Comparison of ENCODE assay signal across 8 cellular contexts in genomic region chr20:14189794-14190402, GRCh38.
DNase-seq lines count a peak whose midpoint lies in the region; ATAC-seq and TF ChIP-seq lines count a peak whose summit lies in the region.

No MANE protein-coding gene starts in this region.

- H3K4ac ChIP-seq in trophoblast cell (ENCODE audit: low read depth, low read length): no peak overlapping the region

- H3F3A ChIP-seq in PC-9 (ENCODE audit: insufficient read depth, low read depth): no peaks in the 10 kb centered on the region

- no peaks in the 10 kb centered on the region for H3K9me2 ChIP-seq in PC-9 (ENCODE audit: insufficient read depth)

- H4K91ac ChIP-seq in trophoblast cell (ENCODE audit: low read depth, low read length): no peak overlapping the region

- H3K79me2 ChIP-seq in PC-9 (ENCODE audit: low read depth) (no peaks in the 10 kb centered on the region), trophoblast cell (ENCODE audit: control insufficient read depth, insufficient read depth, low read length, poor library complexity) (no peaks in the 10 kb centered on the region)

- no peak overlapping the region for H4K12ac ChIP-seq in trophoblast cell (ENCODE audit: low read depth, low read length)

- H3K4me2 ChIP-seq in PC-9: no peak overlapping the region
- H3K4me2 ChIP-seq in trophoblast cell (ENCODE audit: low read length): no peak overlapping the region

- peak; percentile 26 for DNase-seq in AG04450 (ENCODE audit: low read depth, low spot score)
- DNase-seq in HFF-Myc (ENCODE audit: extremely low read depth, low read depth): peak; percentile 20
- peak in 1 of 2 experiments; percentile 2 for DNase-seq in PC-9
- peak; percentile 7 for DNase-seq in globus pallidus (ENCODE audit: low spot score)
- no peak for DNase-seq in trophoblast cell
- DNase-seq in T-cell: no peak

- no peaks in the 10 kb centered on the region for H3K27me3 ChIP-seq in AG04450 (ENCODE audit: control insufficient read depth, insufficient read depth, low read length)
- H3K27me3 ChIP-seq in PC-9 (ENCODE audit: insufficient read depth, low read depth): no peaks in the 10 kb centered on the region
- no peaks in the 10 kb centered on the region for H3K27me3 ChIP-seq in trophoblast cell (ENCODE audit: insufficient read depth, low read length)

- H3K18ac ChIP-seq in trophoblast cell (ENCODE audit: low read length): no peak overlapping the region

- H3K14ac ChIP-seq in trophoblast cell (ENCODE audit: low read length): no peak overlapping the region

- H3K9ac ChIP-seq in trophoblast cell (ENCODE audit: low read length): no peak overlapping the region

- no peak overlapping the region for H2BK120ac ChIP-seq in trophoblast cell (ENCODE audit: insufficient read depth, low read length, poor library complexity)

- no peaks in the 10 kb centered on the region for H3K36me3 ChIP-seq in PC-9 (ENCODE audit: low read depth)
- H3K36me3 ChIP-seq in trophoblast cell (ENCODE audit: control insufficient read depth in 1 of 2, insufficient read depth in 2 of 2, low read length in 2 of 2): no peaks in the 10 kb centered on the region

- no peak overlapping the region for H3K4me3 Mint-ChIP-seq in T-cell

- TF ChIP-seq CTCF in AG04450 (IDR thresholded peaks at IDR 0.05; ENCODE audit: low read depth, low read length) (peak; percentile 67), HFF-Myc (IDR thresholded peaks at IDR 0.05; ENCODE audit: low read depth, low read length, missing control alignments) (peak; percentile 32), PC-9 (conservative IDR thresholded peaks at IDR 0.05) (peak; percentile 61; the same call in 1 of the 2 replicates)

- no peaks in the 10 kb centered on the region for H3K27me3 Mint-ChIP-seq in T-cell

- H2AFZ ChIP-seq in PC-9 (no peak overlapping the region), trophoblast cell (ENCODE audit: insufficient read depth, low read length, poor library complexity) (no peak overlapping the region)

- no peaks in the 10 kb centered on the region for H3K79me1 ChIP-seq in trophoblast cell (ENCODE audit: low read length)

- H3K27ac ChIP-seq in AG04450 (ENCODE audit: low read depth, low read length) (no peak overlapping the region), PC-9 (no peak overlapping the region), trophoblast cell (ENCODE audit: low read depth, low read length) (no peak overlapping the region)

- no TSS peak for BruUV-seq in PC-9 (replicated peaks; lab: Mats Ljungman, UMichigan)

- H2AK5ac ChIP-seq in trophoblast cell (ENCODE audit: low read length): no peak overlapping the region

- POLR2A ChIA-PET in AG04450 (lab: Yijun Ruan, JAX) (no interaction called here), PC-9 (lab: Charles Lee; ENCODE audit: unreplicated experiment) (interaction anchor here (0.7 kb wide), 1 partner anchor 635 kb away, joined by 8 read pairs; no protein-coding TSS in a partner anchor), T-cell (lab: Charles Lee) (interaction anchor here in 1 of 2 donors (0.5 kb wide), 1 partner anchor 665 kb away, joined by 8 read pairs; no protein-coding TSS in a partner anchor)

- peaks cover 6 to 17% (median 13%) of the 10 kb centered on the region in 3 donors for H3K9me3 Mint-ChIP-seq in T-cell

- no peaks in the 10 kb centered on the region for H4K20me1 ChIP-seq in PC-9 (ENCODE audit: insufficient read depth)

- H3K9me3 ChIP-seq in AG04450 (ENCODE audit: control insufficient read depth, insufficient read depth, low read length) (no peaks in the 10 kb centered on the region), PC-9 (ENCODE audit: insufficient read depth, low read depth) (no peaks in the 10 kb centered on the region; the same call in 1 of the 2 replicates), trophoblast cell (ENCODE audit: insufficient read depth, low read depth, low read length) (no peaks in the 10 kb centered on the region)

- WGBS in trophoblast cell (ENCODE audit: extremely low coverage, insufficient coverage, insufficient read length): no CpG with 5 or more reads among the region's 1 CpG

- ATAC-seq in GM21515 (IDR thresholded peaks at IDR 0.05; ENCODE audit: unreplicated experiment) (no peak), T-cell (replicated peaks in 1 of 4) (no peak), HG03432 (IDR thresholded peaks at IDR 0.05; ENCODE audit: unreplicated experiment) (no peak)

- H3K4me3 ChIP-seq in AG04450 (ENCODE audit: low read depth, low read length) (no peak overlapping the region), HFF-Myc (replicated peaks; ENCODE audit: low read depth, low read length) (no peak overlapping the region), PC-9 (no peak overlapping the region), trophoblast cell (ENCODE audit: low read depth, low read length) (no peak overlapping the region)

- no peak overlapping the region for H3K23ac ChIP-seq in trophoblast cell (ENCODE audit: low read length)

- no peaks in the 10 kb centered on the region for H3K36me3 Mint-ChIP-seq in T-cell

- H2BK5ac ChIP-seq in trophoblast cell (ENCODE audit: low read depth, low read length, poor library complexity): no peak overlapping the region

- intact Hi-C loops in PC-9 (cut with micrococcal nuclease; ENCODE audit: unreplicated experiment): loop anchor here (2.0 to 5.0 kb wide), 3 partner anchors 75 to 1047 kb away; partner anchors contain the start of gene FLRT3

- no peaks in the 10 kb centered on the region for H3K4me1 Mint-ChIP-seq in T-cell

- H3K27ac Mint-ChIP-seq in T-cell: no peak overlapping the region

- no peak overlapping the region for H2BK12ac ChIP-seq in trophoblast cell (ENCODE audit: low read length)

- CTCF ChIA-PET in AG04450 (lab: Charles Lee): interaction anchor here (0.5 to 6.7 kb wide), 20 partner anchors 9 to 829 kb away, joined by 3 to 35 read pairs (median 4); partner anchors contain the start of gene FLRT3
- CTCF ChIA-PET in PC-9 (lab: Charles Lee): interaction anchor here (0.5 to 1.4 kb wide), 5 partner anchors 14 to 1030 kb away, joined by 3 to 18 read pairs (median 10); no protein-coding TSS in a partner anchor
- CTCF ChIA-PET in T-cell (lab: Charles Lee): interaction anchor here in 1 of 2 donors (0.6 kb wide), 1 partner anchor 21 kb away, joined by 3 read pairs; no protein-coding TSS in a partner anchor

- no peaks in the 10 kb centered on the region for H3K4me1 ChIP-seq in PC-9 (replicated peaks; ENCODE audit: insufficient read depth)
- H3K4me1 ChIP-seq in trophoblast cell (ENCODE audit: control insufficient read depth in 1 of 2, insufficient read depth in 2 of 2, low read length in 2 of 2): no peaks in the 10 kb centered on the region

- H4K8ac ChIP-seq in trophoblast cell (ENCODE audit: low read depth, low read length): no peak overlapping the region

Comparison
In these comparisons a context has a peak if more than half of its experiments do, and no peak if none do; other contexts are left out.
1. DNase-seq: peak in AG04450 (single experiment), HFF-Myc (single experiment) and globus pallidus (single experiment); none in trophoblast cell (0 of 2) and T-cell (0 of 34).
2. Peak in every context shown above with its lines, with median percentiles within 50 percentile points of each other: CTCF ChIP-seq.